Comparison of ENCODE assay signal across 11 cellular contexts in genomic region chrX:53678667-53679066, GRCh38. TPM values are rescaled to one million over a fixed set of nuclear protein-coding genes. Genes with fewer than 3 reads are reported as not detected.
DNase-seq lines count a peak whose midpoint lies in the region; TF ChIP-seq lines count a peak whose summit lies in the region.
"Had no signal": no experiment of that assay in that cellular context is flagged by ENCODE, and none has a peak within 500 bp of the region (broad histone marks: within the 10 kb centered on the region; RNA-seq: fewer than 3 reads in every experiment).

No MANE protein-coding gene starts in this region.

- no peaks in the 10 kb centered on the region for H3K4me1 ChIP-seq in mammary epithelial cell (ENCODE audit: insufficient read depth, low read length)

- peak overlapping the region; percentile 45 for H3K4me3 Mint-ChIP-seq in activated T-cell treated with anti-CD3 and anti-CD28 coated beads, Interleukin-2, amount 50 U/mL, for 24 hours

- peaks cover 93% of the 10 kb centered on the region for H3K36me3 Mint-ChIP-seq in activated T-cell treated with anti-CD3 and anti-CD28 coated beads, Interleukin-2, amount 50 U/mL, for 24 hours (ENCODE audit: low read depth)

- H3K9me3 ChIP-seq in mammary epithelial cell (replicated peaks; ENCODE audit: insufficient read depth, low read length) = no peaks in the 10 kb centered on the region

- no peak overlapping the region for H3K27ac Mint-ChIP-seq in activated T-cell treated with anti-CD3 and anti-CD28 coated beads, Interleukin-2, amount 50 U/mL, for 24 hours

- peaks cover 22% of the 10 kb centered on the region for H3K27me3 Mint-ChIP-seq in activated T-cell treated with anti-CD3 and anti-CD28 coated beads, Interleukin-2, amount 50 U/mL, for 24 hours

- H3K4me1 Mint-ChIP-seq in activated T-cell treated with anti-CD3 and anti-CD28 coated beads, Interleukin-2, amount 50 U/mL, for 24 hours (ENCODE audit: low read depth) = peaks cover 63% of the 10 kb centered on the region

- dilution Hi-C loops in mammary epithelial cell (cut with HindIII; ENCODE audit: low sequenced_read_pairs) = no loop called here

- no TSS peak for BruUV-seq in mammary epithelial cell (replicated peaks; lab: Mats Ljungman, UMichigan)

- no peak overlapping the region for H3K9ac ChIP-seq in mammary epithelial cell (ENCODE audit: insufficient read depth, low read length)
- H3K9ac ChIP-seq: BLaER1 treated with 17β-estradiol and CSF1 and Interleukin-3, amounts not matched to agents 10 nM and 100 nM had no signal

- peak; percentile 28 to 37 for TF ChIP-seq CTCF in mammary epithelial cell (conservative IDR thresholded peaks at IDR 0.05 in 1 of 2, IDR thresholded peaks at IDR 0.05 in 1 of 2; ENCODE audit: extremely low read depth in 1 of 2, insufficient read depth in 1 of 2, low read depth in 1 of 2, low read length in 2 of 2)

- no peak overlapping the region for H3K27ac ChIP-seq in mammary epithelial cell (ENCODE audit: insufficient read depth, low read depth, low read length)
- H3K27ac ChIP-seq: BLaER1 treated with 17β-estradiol and CSF1 and Interleukin-3, amounts not matched to agents 10 nM and 100 nM had no signal

- in situ Hi-C loops in mammary epithelial cell (cut with MboI; ENCODE audit: low sequenced_read_pairs in 2 of 2) = no loop called here

- peaks cover 3% of the 10 kb centered on the region for H4K20me1 ChIP-seq in mammary epithelial cell (ENCODE audit: insufficient read depth, low read length)

- H3K4me2 ChIP-seq in mammary epithelial cell (ENCODE audit: insufficient read depth, low read depth, low read length) = no peak overlapping the region
- H3K4me2 ChIP-seq: BLaER1 treated with 17β-estradiol and CSF1 and Interleukin-3, amounts not matched to agents 10 nM and 100 nM had no signal

- intact Hi-C loops in mammary epithelial cell (cut with micrococcal nuclease) = no loop called here

- CTCF ChIA-PET in mammary epithelial cell (lab: Charles Lee; ENCODE audit: low non-redundant PET) = no interaction called here

- no peak overlapping the region for H2AFZ ChIP-seq in mammary epithelial cell (ENCODE audit: low read depth, low read length)

- no peak for DNase-seq in activated T-cell treated with anti-CD3 and anti-CD28 coated beads, Interleukin-2, amount 50 U/mL, for 24 hours
- DNase-seq in activated T-cell treated with anti-CD3 and anti-CD28 coated beads, Interleukin-2, amount 50 U/mL, for 1 hour = no peak
- DNase-seq in LHCN-M2 (ENCODE audit: low read depth) (peak; percentile 5), mammary epithelial cell (no peak), renal cortical epithelial cell (ENCODE audit: low read depth) (peak; percentile 20), HK-2 (ENCODE audit: unreplicated experiment) (no peak), NCI-H2107 treated with DMSO at 0.1 percent for 48 hours (lab: John Stamatoyannopoulos, UW; ENCODE audit: unreplicated experiment) (no peak), hypothalamus (lab: John Stamatoyannopoulos, UW) (no peak)
- DNase-seq: activated naive CD4-positive, alpha-beta T cell treated with anti-CD3 and anti-CD28 coated beads, Interleukin-2, amount 50 U/mL, for 16 hours; NCI-H446 treated with DMSO at 0.1 percent for 48 hours had no signal

- H3K36me3 ChIP-seq in mammary epithelial cell (ENCODE audit: insufficient read depth, low read length) = peaks cover 5% of the 10 kb centered on the region

- no peak overlapping the region for H3K4me3 ChIP-seq in mammary epithelial cell (replicated peaks in 1 of 3; ENCODE audit: insufficient read depth in 1 of 3, low read depth in 2 of 3, low read length in 3 of 3)
- H3K4me3 ChIP-seq: BLaER1 treated with 17β-estradiol and CSF1 and Interleukin-3, amounts not matched to agents 10 nM and 100 nM had no signal

- no peaks in the 10 kb centered on the region for H3K9me3 Mint-ChIP-seq in activated T-cell treated with anti-CD3 and anti-CD28 coated beads, Interleukin-2, amount 50 U/mL, for 24 hours

- no peaks in the 10 kb centered on the region for H3K27me3 ChIP-seq in mammary epithelial cell (ENCODE audit: insufficient read depth, low read length)

- peaks cover 96% of the 10 kb centered on the region for H3K79me2 ChIP-seq in mammary epithelial cell (ENCODE audit: insufficient read depth, low read length)

RNA-seq across cellular contexts. Expression of gene HUWE1, which starts 7.9 kb away (rescaled TPM):
- 63.3 and 76.3 TPM in 2 replicates for total RNA-seq in LHCN-M2 (2014; rRNA removed)
- 58.8 TPM for polyA plus RNA-seq in LHCN-M2 (2012)
- 100 to 1,000 TPM; 169 to 235 TPM for total RNA-seq in mammary epithelial cell
- polyA plus RNA-seq in mammary epithelial cell = 76.2 TPM
- polyA minus RNA-seq in mammary epithelial cell = 612 TPM
- total RNA-seq in renal cortical epithelial cell = 60.4 and 223 TPM in 2 replicates

Comparison
In these comparisons a context has a peak if more than half of its experiments do, and no peak if none do; other contexts are left out.
1. DNase-seq: peak in LHCN-M2 (single experiment) and renal cortical epithelial cell (single experiment); none in activated T-cell treated with anti-CD3 and anti-CD28 coated beads, Interleukin-2, amount 50 U/mL, for 24 hours (single experiment), activated T-cell treated with anti-CD3 and anti-CD28 coated beads, Interleukin-2, amount 50 U/mL, for 1 hour (single experiment), mammary epithelial cell (single experiment), HK-2 (single experiment), NCI-H2107 treated with DMSO at 0.1 percent for 48 hours (single experiment) and hypothalamus (0 of 51).